In the genomic region with DNA sequence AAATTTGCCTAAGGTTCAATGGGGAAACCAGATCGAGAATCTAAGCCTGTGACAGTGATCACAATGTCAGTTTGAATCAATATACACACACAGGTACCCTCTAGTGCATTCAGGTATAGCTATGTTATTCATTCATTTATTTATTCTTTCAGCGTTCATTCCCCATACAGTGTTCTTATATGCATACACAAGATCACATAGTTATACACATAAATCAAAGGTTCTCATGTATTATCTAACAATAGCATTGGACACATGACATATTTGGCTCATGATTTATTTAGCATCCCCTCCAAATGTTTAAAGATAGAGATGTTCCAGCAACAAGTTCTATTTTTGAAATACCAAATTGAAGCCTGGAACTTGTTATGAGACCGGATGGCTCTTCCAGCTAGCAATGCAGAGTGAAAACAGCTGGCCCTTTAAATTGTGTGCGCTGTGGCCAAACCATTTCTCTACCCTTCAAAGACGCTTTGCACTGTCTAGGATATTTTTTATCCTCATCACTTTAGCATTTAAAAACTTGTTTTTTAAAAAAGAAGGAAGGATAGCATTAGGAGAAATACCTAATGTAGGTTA, we compare ENCODE assay signal across 29 cellular contexts.
"Had no signal": no experiment of that assay in that cellular context is flagged by ENCODE, and none has a peak within 500 bp of the region (broad histone marks: within the 10 kb centered on the region; RNA-seq: fewer than 3 reads in every experiment).

No MANE protein-coding gene starts in this region.

- H3K36me3 ChIP-seq: ascending aorta, MG63, Peyer's patch had no signal

- DNase-seq: activated CD4-positive, alpha-beta memory T cell treated with anti-CD3 and anti-CD28 coated beads for 36 hours; activated CD4-positive, alpha-beta T cell treated with anti-CD3 and anti-CD28 coated beads, Interleukin-2, amount 10 ng/mL, durations not matched to agents 7 days and 5 days; activated CD4-positive, CD25-positive, alpha-beta regulatory T cell; activated CD8-positive, alpha-beta memory T cell treated with anti-CD3 and anti-CD28 coated beads for 24 hours; activated effector memory CD4-positive, alpha-beta T cell treated with anti-CD3 and anti-CD28 coated beads, Interleukin-2, amount 50 U/mL, for 16 hours; activated naive CD4-positive, alpha-beta T cell treated with Interleukin-2 at 50 U/mL for 16 hours; activated naive CD8-positive, alpha-beta T cell treated with anti-CD3 and anti-CD28 coated beads, Interleukin-2, amount 50 U/mL, for 24 hours; activated T-cell treated with anti-CD3 and anti-CD28 coated beads, Interleukin-2, amount 50 U/mL, for 4 hours; amniotic stem cell; body of pancreas; MG63; MV-4-11; NCI-H1092 treated with DMSO at 0.1 percent for 48 hours; NCI-H1417 treated with DMSO at 0.1 percent for 48 hours; NCI-H1694; NCI-H2029; NCI-H2107; NCI-H345; NCI-H510A; NCI-H526 treated with DMSO at 0.1 percent for 48 hours; Peyer's patch; SHP77 treated with DMSO at 0.1 percent for 48 hours; T-cell; T-helper 2 cell; T1000 had no signal

- H3K27ac ChIP-seq: ascending aorta, body of pancreas, Peyer's patch, RWPE1, VCaP had no signal

- ATAC-seq: activated naive CD4-positive, alpha-beta T cell treated with anti-CD3 and anti-CD28 coated beads, Interleukin-2, amount 50 U/mL, for 72 hours; activated naive CD8-positive, alpha-beta T cell treated with anti-CD3 and anti-CD28 coated beads, Interleukin-2, amount 50 U/mL, for 24 hours; activated T-cell treated with anti-CD3 and anti-CD28 coated beads, Interleukin-2, amount 50 U/mL, for 4 hours; body of pancreas; T-cell had no signal

- H3K9me3 ChIP-seq: ascending aorta, body of pancreas, MG63, Peyer's patch had no signal

- H3K27me3 ChIP-seq: ascending aorta, body of pancreas, MG63, Peyer's patch had no signal

- H3K4me1 ChIP-seq: ascending aorta, Peyer's patch had no signal

- H3K4me3 ChIP-seq: ascending aorta, body of pancreas, MG63, Peyer's patch had no signal
